28 cellular contexts compared by ENCODE assay signal in the genomic region with DNA sequence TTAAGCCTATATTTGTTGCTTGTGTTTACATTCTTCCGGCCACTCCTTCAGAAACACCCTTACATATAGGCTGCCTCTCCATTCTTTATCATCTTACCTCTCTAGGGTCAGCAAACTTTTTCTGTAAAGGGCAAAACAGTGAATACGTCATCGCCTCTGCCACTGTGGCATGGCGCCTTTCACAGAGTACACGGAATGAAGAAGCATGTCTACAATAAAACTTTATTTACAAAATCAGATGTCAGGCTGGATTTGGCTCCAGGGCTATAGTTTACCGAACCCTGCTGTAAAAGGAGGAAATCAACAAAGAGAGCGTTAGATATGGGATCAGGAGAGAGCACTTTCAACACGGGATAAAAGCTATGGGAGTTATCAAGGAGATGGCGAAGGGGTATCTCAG. TPM values are rescaled to one million over a fixed set of nuclear protein-coding genes. Genes with fewer than 3 reads are reported as not detected.
"Had no signal": no experiment of that assay in that cellular context is flagged by ENCODE, and none has a peak within 500 bp of the region (broad histone marks: within the 10 kb centered on the region; RNA-seq: fewer than 3 reads in every experiment).

No MANE protein-coding gene starts in this region.

- H3K27me3 Mint-ChIP-seq: activated CD4-positive, alpha-beta T cell treated with anti-CD3 and anti-CD28 coated beads for 36 hours had no signal

- H3K4me3 Mint-ChIP-seq: activated CD4-positive, alpha-beta memory T cell treated with anti-CD3 and anti-CD28 coated beads, Interleukin-2, amount 10 ng/mL, durations not matched to agents 7 days and 5 days; activated CD4-positive, alpha-beta T cell treated with anti-CD3 and anti-CD28 coated beads for 36 hours; activated naive CD4-positive, alpha-beta T cell treated with anti-CD3 and anti-CD28 coated beads for 36 hours; activated naive CD8-positive, alpha-beta T cell treated with anti-CD3 and anti-CD28 coated beads, Interleukin-2, amount 10 ng/mL, durations not matched to agents 7 days and 5 days; activated T-helper 17 cell treated with anti-CD3 and anti-CD28 coated beads, Interleukin-2, amount 50 U/mL, for 72 hours; T-helper 17 cell had no signal

- H3K4me2 ChIP-seq: PC-9 had no signal

- H3K9me3 ChIP-seq: adrenal gland had no signal

- H3K36me3 Mint-ChIP-seq: activated naive CD8-positive, alpha-beta T cell treated with anti-CD3 and anti-CD28 coated beads, Interleukin-2, amount 10 ng/mL, durations not matched to agents 7 days and 5 days had no signal

- H3K27ac Mint-ChIP-seq: activated CD4-positive, alpha-beta memory T cell treated with anti-CD3 and anti-CD28 coated beads, Interleukin-2, amount 10 ng/mL, durations not matched to agents 7 days and 5 days; activated CD4-positive, alpha-beta T cell treated with anti-CD3 and anti-CD28 coated beads for 36 hours; activated naive CD4-positive, alpha-beta T cell treated with anti-CD3 and anti-CD28 coated beads for 36 hours; activated naive CD8-positive, alpha-beta T cell treated with anti-CD3 and anti-CD28 coated beads, Interleukin-2, amount 10 ng/mL, durations not matched to agents 7 days and 5 days; activated T-helper 17 cell treated with anti-CD3 and anti-CD28 coated beads, Interleukin-2, amount 50 U/mL, for 72 hours; T-helper 17 cell had no signal

- H3K4me3 ChIP-seq: adrenal gland, PC-9 had no signal

- ATAC-seq: activated CD4-positive, alpha-beta T cell treated with anti-CD3 and anti-CD28 coated beads for 36 hours; activated T-helper 17 cell treated with anti-CD3 and anti-CD28 coated beads, Interleukin-2, amount 50 U/mL, for 72 hours; T-helper 17 cell had no signal

- DNase-seq: activated CD4-positive, alpha-beta memory T cell treated with anti-CD3 and anti-CD28 coated beads, Interleukin-2, amount 10 ng/mL, durations not matched to agents 7 days and 5 days; activated CD4-positive, alpha-beta T cell treated with anti-CD3 and anti-CD28 coated beads for 36 hours; activated CD4-positive, alpha-beta T cell treated with anti-CD3 and anti-CD28 coated beads, Interleukin-2, amount 50 U/mL, for 1 hour; activated gamma-delta T cell; activated naive CD4-positive, alpha-beta T cell treated with anti-CD3 and anti-CD28 coated beads for 36 hours; activated naive CD8-positive, alpha-beta T cell treated with anti-CD3 and anti-CD28 coated beads, Interleukin-2, amount 10 ng/mL, durations not matched to agents 7 days and 5 days; activated T-cell treated with anti-CD3 and anti-CD28 coated beads for 4 hours; activated T-cell treated with anti-CD3 and anti-CD28 coated beads, Interleukin-2, amount 50 U/mL, for 48 hours; adrenal gland; anterior cingulate cortex; cerebellar nuclear complex; MM.1S; NCI-H1105; NCI-H1436; NCI-H1694 treated with DMSO at 0.1 percent for 48 hours; NCI-H2029 treated with DMSO at 0.1 percent for 48 hours; NCI-H2171; NCI-H2227 treated with DMSO at 0.1 percent for 48 hours; NCI-H446 treated with DMSO at 0.1 percent for 48 hours; NCI-H524 treated with DMSO at 0.1 percent for 48 hours; PC-9; SHP77 treated with DMSO at 0.1 percent for 48 hours; T-helper 17 cell; WERI-Rb-1 had no signal

- H3K4me1 Mint-ChIP-seq: activated CD4-positive, alpha-beta memory T cell treated with anti-CD3 and anti-CD28 coated beads, Interleukin-2, amount 10 ng/mL, durations not matched to agents 7 days and 5 days; activated CD4-positive, alpha-beta T cell treated with anti-CD3 and anti-CD28 coated beads for 36 hours; activated T-helper 17 cell treated with anti-CD3 and anti-CD28 coated beads, Interleukin-2, amount 50 U/mL, for 72 hours had no signal

- H2AFZ ChIP-seq: PC-9 had no signal

- H3K36me3 ChIP-seq: adrenal gland, WERI-Rb-1 had no signal

- H3K27ac ChIP-seq: adrenal gland, PC-9, WERI-Rb-1 had no signal

- H3K9me3 Mint-ChIP-seq: activated CD4-positive, alpha-beta memory T cell treated with anti-CD3 and anti-CD28 coated beads, Interleukin-2, amount 10 ng/mL, durations not matched to agents 7 days and 5 days; activated naive CD4-positive, alpha-beta T cell treated with anti-CD3 and anti-CD28 coated beads for 36 hours; activated naive CD8-positive, alpha-beta T cell treated with anti-CD3 and anti-CD28 coated beads, Interleukin-2, amount 10 ng/mL, durations not matched to agents 7 days and 5 days; activated T-helper 17 cell treated with anti-CD3 and anti-CD28 coated beads, Interleukin-2, amount 50 U/mL, for 72 hours had no signal

- H3K4me1 ChIP-seq: adrenal gland had no signal

RNA-seq across cellular contexts. Expression of a gene that starts 9.3 kb away (rescaled TPM):
- total RNA-seq: activated CD4-positive, alpha-beta memory T cell treated with anti-CD3 and anti-CD28 coated beads, Interleukin-2, amount 10 ng/mL, durations not matched to agents 7 days and 5 days; activated CD4-positive, alpha-beta T cell treated with anti-CD3 and anti-CD28 coated beads for 36 hours; activated CD8-positive, alpha-beta memory T cell treated with anti-CD3 and anti-CD28 coated beads for 36 hours; activated naive CD4-positive, alpha-beta T cell treated with anti-CD3 and anti-CD28 coated beads for 36 hours; activated T-helper 17 cell treated with anti-CD3 and anti-CD28 coated beads, Interleukin-2, amount 50 U/mL, for 72 hours; adrenal gland; cardiac septum; PC-9; SK-MEL-5; T-helper 17 cell had no signal
- polyA plus RNA-seq: adrenal gland had no signal

RNA-seq across cellular contexts. Expression of a gene that starts 39.6 kb away (rescaled TPM):
- total RNA-seq: activated CD4-positive, alpha-beta memory T cell treated with anti-CD3 and anti-CD28 coated beads, Interleukin-2, amount 10 ng/mL, durations not matched to agents 7 days and 5 days; activated CD8-positive, alpha-beta memory T cell treated with anti-CD3 and anti-CD28 coated beads for 36 hours; activated naive CD8-positive, alpha-beta T cell treated with anti-CD3 and anti-CD28 coated beads, Interleukin-2, amount 10 ng/mL, durations not matched to agents 7 days and 5 days; PC-9; SK-MEL-5 had no signal
